9 cellular contexts compared by ENCODE assay signal in the genomic region with DNA sequence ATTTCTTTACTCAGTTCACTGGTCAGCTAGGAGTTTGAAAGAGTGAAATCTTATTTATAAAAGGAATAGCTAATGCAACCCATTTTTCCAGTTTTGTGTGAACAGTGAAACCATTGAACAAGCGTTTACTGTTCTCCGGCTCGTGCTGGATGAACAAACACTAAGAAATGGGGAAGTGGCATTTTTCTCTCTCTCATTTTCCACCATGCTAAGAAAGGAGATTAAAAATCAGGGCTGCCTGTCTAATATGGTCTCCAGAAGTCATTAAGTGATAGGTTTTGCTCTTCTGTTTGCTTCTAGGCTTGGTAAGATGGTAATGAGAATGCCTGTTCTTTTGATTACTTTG. TPM values are rescaled to one million over a fixed set of nuclear protein-coding genes. Genes with fewer than 3 reads are reported as not detected.
DNase-seq lines count a peak whose midpoint lies in the region; ATAC-seq and TF ChIP-seq lines count a peak whose summit lies in the region.
"Had no signal": no experiment of that assay in that cellular context is flagged by ENCODE, and none has a peak within 500 bp of the region (broad histone marks: within the 10 kb centered on the region; RNA-seq: fewer than 3 reads in every experiment).

No MANE protein-coding gene starts in this region.

- H3K27me3 Mint-ChIP-seq in activated naive CD4-positive, alpha-beta T cell treated with anti-CD3 and anti-CD28 coated beads, Interleukin-2, amount 50 U/mL, for 24 hours = no peaks in the 10 kb centered on the region
- no peaks in the 10 kb centered on the region for H3K27me3 Mint-ChIP-seq in T-cell

- POLR2A ChIA-PET in T-cell (lab: Charles Lee) = interaction anchor here in 1 of 2 donors (0.7 kb wide), 1 partner anchor 38 kb away, joined by 4 read pairs; no protein-coding TSS in a partner anchor

- no peaks in the 10 kb centered on the region for H3K9me3 ChIP-seq in smooth muscle cell (replicated peaks; ENCODE audit: low read depth)

- ATAC-seq in HG03095 (IDR thresholded peaks at IDR 0.05; ENCODE audit: unreplicated experiment) = peak; percentile 28
- no peak for ATAC-seq in T-cell (replicated peaks in 1 of 4)

- peaks cover 1% of the 10 kb centered on the region for H3K36me3 Mint-ChIP-seq in activated naive CD4-positive, alpha-beta T cell treated with anti-CD3 and anti-CD28 coated beads, Interleukin-2, amount 50 U/mL, for 24 hours
- H3K36me3 Mint-ChIP-seq in T-cell = peaks cover 4% of the 10 kb centered on the region

- H3K4me2 ChIP-seq in smooth muscle cell = peak overlapping the region; percentile 99

- TF ChIP-seq CTCF in smooth muscle cell (IDR thresholded peaks at IDR 0.05; ENCODE audit: borderline replicate concordance, insufficient read depth, poor library complexity, severe bottlenecking) = no peak

- H3K4me1 ChIP-seq in smooth muscle cell (ENCODE audit: low read depth) = peaks cover 20% of the 10 kb centered on the region

- H2AFZ ChIP-seq in smooth muscle cell (ENCODE audit: low read depth) = peak overlapping the region; percentile 85

- H3K9me3 Mint-ChIP-seq in activated naive CD4-positive, alpha-beta T cell treated with anti-CD3 and anti-CD28 coated beads, Interleukin-2, amount 50 U/mL, for 24 hours = no peaks in the 10 kb centered on the region
- no peaks in the 10 kb centered on the region for H3K9me3 Mint-ChIP-seq in T-cell

- no peaks in the 10 kb centered on the region for H3K36me3 ChIP-seq in smooth muscle cell (ENCODE audit: low read depth)

- H3K4me1 Mint-ChIP-seq in activated naive CD4-positive, alpha-beta T cell treated with anti-CD3 and anti-CD28 coated beads, Interleukin-2, amount 50 U/mL, for 24 hours = peaks cover 12% of the 10 kb centered on the region
- peaks cover 9 to 15% (median 13%) of the 10 kb centered on the region in 3 donors for H3K4me1 Mint-ChIP-seq in T-cell

- CTCF ChIA-PET in T-cell (lab: Charles Lee) = interaction anchor here in 1 of 2 donors (1.4 kb wide), 1 partner anchor 67 kb away, joined by 4 read pairs; no protein-coding TSS in a partner anchor

- H3K27me3 ChIP-seq in smooth muscle cell (ENCODE audit: low read depth) = no peaks in the 10 kb centered on the region

- H3K4me3 ChIP-seq in smooth muscle cell = peak overlapping the region; percentile 99

- DNase-seq in activated naive CD4-positive, alpha-beta T cell (lab: John Stamatoyannopoulos, UW) = no peak
- DNase-seq in T-cell = no peak
- DNase-seq in germinal center (ENCODE audit: low spot score) = peak; percentile 58
- no peak for DNase-seq in smooth muscle cell (lab: John Stamatoyannopoulos, UW; ENCODE audit: unreplicated experiment)
- DNase-seq in NCI-H2227 treated with DMSO at 0.1 percent for 48 hours (lab: John Stamatoyannopoulos, UW) = no peak
- DNase-seq in NCI-H1694 (lab: John Stamatoyannopoulos, UW) = no peak

- peak overlapping the region; percentile 94 for H3K4me3 Mint-ChIP-seq in activated naive CD4-positive, alpha-beta T cell treated with anti-CD3 and anti-CD28 coated beads, Interleukin-2, amount 50 U/mL, for 24 hours
- peak overlapping the region; percentile 85 to 94 (median 87) for H3K4me3 Mint-ChIP-seq in T-cell

- 60% methylated on average over 3 of the region's 3 CpGs for WGBS in smooth muscle cell (ENCODE audit: low lambda C conversion rate)

- H4K20me1 ChIP-seq in smooth muscle cell (ENCODE audit: low read depth) = peaks cover 28% of the 10 kb centered on the region

- peaks cover 41% of the 10 kb centered on the region for H3K79me2 ChIP-seq in smooth muscle cell (ENCODE audit: low read depth)

- H3K9ac ChIP-seq in smooth muscle cell (ENCODE audit: low read depth) = peak overlapping the region; percentile 97

- H3K27ac ChIP-seq in smooth muscle cell (ENCODE audit: low read depth) = peak overlapping the region; percentile 90

- H3K27ac Mint-ChIP-seq in activated naive CD4-positive, alpha-beta T cell treated with anti-CD3 and anti-CD28 coated beads, Interleukin-2, amount 50 U/mL, for 24 hours = peak overlapping the region; percentile 14
- peak overlapping the region; percentile 29 to 60 for H3K27ac Mint-ChIP-seq in T-cell

- H3F3A ChIP-seq in smooth muscle cell (ENCODE audit: low read depth) = no peaks in the 10 kb centered on the region

RNA-seq across cellular contexts. Expression of a gene that starts 0.8 kb away (rescaled TPM):
- total RNA-seq in T-cell (10 to 100 TPM; 13.8 to 32.0 (median 24.6) TPM), smooth muscle cell (50.3 and 59.9 TPM in 2 replicates)
- polyA plus RNA-seq in smooth muscle cell = 81.2 and 82.3 TPM in 2 replicates

RNA-seq across cellular contexts. Expression of a gene that starts 34.9 kb away (rescaled TPM):
- not detected for total RNA-seq in T-cell
- total RNA-seq in smooth muscle cell = 0.40 TPM in 1 of 2 replicates, not detected in the other
- polyA plus RNA-seq in smooth muscle cell = not detected in 2 replicates
- total RNA-seq: lung microvascular endothelial cell had no signal

RNA-seq across cellular contexts. Expression of a gene that starts 39.6 kb away (rescaled TPM):
- 10 to 100 TPM; 23.8 to 31.2 (median 27.5) TPM for total RNA-seq in T-cell
- total RNA-seq in smooth muscle cell = 36.5 and 49.0 TPM in 2 replicates
- 52.3 and 57.4 TPM in 2 replicates for polyA plus RNA-seq in smooth muscle cell
